In the genomic region with DNA sequence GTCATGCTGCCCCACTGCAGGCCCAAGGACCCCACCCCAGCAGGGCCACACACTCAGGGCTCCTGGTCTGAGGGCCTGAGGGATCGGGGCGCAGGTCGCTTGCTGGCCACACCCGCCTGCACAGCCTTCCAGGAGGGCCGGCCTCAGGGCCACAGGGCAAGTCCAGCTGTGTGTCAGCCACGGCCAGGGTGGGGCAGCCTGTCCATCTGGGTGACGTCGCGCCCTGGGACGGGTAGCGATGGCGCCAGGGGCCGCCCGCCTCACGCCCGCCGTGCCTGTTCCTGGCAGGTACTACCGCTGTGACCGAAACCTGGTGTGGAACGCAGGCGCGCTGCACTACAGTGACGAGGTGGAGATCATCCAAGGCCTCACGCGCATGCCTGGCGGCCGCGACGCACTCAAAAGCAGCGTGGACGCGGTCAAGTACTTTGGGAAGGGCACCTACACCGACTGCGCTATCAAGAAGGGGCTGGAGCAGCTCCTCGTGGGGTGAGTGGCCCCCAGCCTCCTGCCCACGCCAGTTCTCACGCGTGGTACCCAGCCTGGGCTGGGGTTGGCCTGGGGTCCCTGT, we compare ENCODE assay signal across 11 cellular contexts. TPM values are rescaled to one million over a fixed set of nuclear protein-coding genes. Genes with fewer than 3 reads are reported as not detected.
A peak's percentile ranks its signal among the peaks of the same experiment; 100 is the strongest.
DNase-seq lines count a peak whose midpoint lies in the region; ATAC-seq and TF ChIP-seq lines count a peak whose summit lies in the region.
"Had no signal": no experiment of that assay in that cellular context is flagged by ENCODE, and none has a peak within 500 bp of the region (broad histone marks: within the 10 kb centered on the region; RNA-seq: fewer than 3 reads in every experiment).

No MANE protein-coding gene starts in this region.

- no peak for TF ChIP-seq POLR2A in gastrocnemius medialis (IDR thresholded peaks at IDR 0.05)

- TF ChIP-seq CTCF in heart right ventricle (IDR thresholded peaks at IDR 0.05) (no peak), gastrocnemius medialis (IDR thresholded peaks at IDR 0.05 in 4 of 5, conservative IDR thresholded peaks at IDR 0.05 in 1 of 5) (no peak), foreskin keratinocyte (conservative IDR thresholded peaks at IDR 0.05) (no peak)

- H3K9me3 ChIP-seq in heart right ventricle = no peaks in the 10 kb centered on the region
- H3K9me3 ChIP-seq in gastrocnemius medialis = no peaks in the 10 kb centered on the region
- H3K9me3 ChIP-seq: SJSA1 had no signal

- H3K4me1 ChIP-seq in heart right ventricle (peaks cover 0 to 49% (median 12%) of the 10 kb centered on the region in 9 donors), gastrocnemius medialis (peaks cover 5 to 6% of the 10 kb centered on the region in 2 donors), foreskin keratinocyte (no peaks in the 10 kb centered on the region)

- DNase-seq in DMS153 treated with DMSO at 0.1 percent for 48 hours (lab: John Stamatoyannopoulos, UW; ENCODE audit: unreplicated experiment) = peak; percentile 33
- DNase-seq in NCI-H748 treated with DMSO at 0.1 percent for 48 hours (lab: John Stamatoyannopoulos, UW) = peak; percentile 24
- DNase-seq in heart right ventricle = peak in 1 of 2 donors; percentile 61
- DNase-seq in gastrocnemius medialis = peak in 1 of 2 donors; percentile 70
- DNase-seq in globus pallidus (ENCODE audit: low spot score) = no peak
- no peak for DNase-seq in activated CD8-positive, alpha-beta memory T cell treated with anti-CD3 and anti-CD28 coated beads, Interleukin-2, amount 50 U/mL, for 4 hours
- no peak for DNase-seq in foreskin keratinocyte
- DNase-seq: activated CD8-positive, alpha-beta memory T cell treated with anti-CD3 and anti-CD28 coated beads for 24 hours; GF-D8 had no signal

- intact Hi-C loops in heart right ventricle (cut with DNase I) = loop anchor here in 3 of 10 donors (5.0 to 10.0 kb wide), 3 partner anchors 43 to 73 kb away; no protein-coding TSS in a partner anchor
- intact Hi-C loops in gastrocnemius medialis (cut with DNase I; ENCODE audit: low total_unique reads) = no loop called here

- H3K27ac ChIP-seq in heart right ventricle = peak overlapping the region in 9 of 10 donors; percentile 25 to 92 (median 90)
- peak overlapping the region; percentile 71 to 81 (median 75) for H3K27ac ChIP-seq in gastrocnemius medialis
- no peak overlapping the region for H3K27ac ChIP-seq in foreskin keratinocyte
- H3K27ac ChIP-seq: SJSA1 had no signal

- 84 to 90% methylated on average over 35 to 38 of the region's 38 CpGs for WGBS in heart right ventricle, 2 donors

- in situ Hi-C loops in gastrocnemius medialis (cut with MboI; ENCODE audit: low sequenced_read_pairs in 4 of 4) = no loop called here

- H3K4me3 ChIP-seq in heart right ventricle (peak overlapping the region in 9 of 10 donors; percentile 78 to 100 (median 96)), gastrocnemius medialis (peak overlapping the region in 2 of 4 donors; percentile 13 to 68)
- H3K4me3 ChIP-seq: SJSA1 had no signal

- H3K36me3 ChIP-seq in heart right ventricle (peaks cover 0 to 47% (median 35%) of the 10 kb centered on the region in 9 donors), gastrocnemius medialis (peaks cover 0 to 9% of the 10 kb centered on the region in 2 donors)

- peaks cover 0 to 17% (median 0%) of the 10 kb centered on the region in 7 donors for H3K27me3 ChIP-seq in heart right ventricle
- H3K27me3 ChIP-seq in gastrocnemius medialis = peaks cover 0 to 2% (median 0%) of the 10 kb centered on the region in 3 donors
- peaks cover 27% of the 10 kb centered on the region for H3K27me3 ChIP-seq in foreskin keratinocyte
- H3K27me3 ChIP-seq: SJSA1 had no signal

- peak in 3 of 8 donors; percentile 6 to 21 (median 16) for ATAC-seq in heart right ventricle
- ATAC-seq in gastrocnemius medialis = no peak
- no peak for ATAC-seq in SK-N-SH treated with all-trans-retinoic acid at 6 μM for 48 hours
- ATAC-seq in foreskin keratinocyte = no peak

TF ChIP-seq in SK-N-SH treated with all-trans-retinoic acid at 6 μM for 48 hours, 23 proteins besides CTCF, POLR2A, EP300 and RAD21:
- TF ChIP-seq ISL1 (CRISPR knock-in tag; IDR thresholded peaks at IDR 0.05) = no peak
- no peak for TF ChIP-seq SNAI2 (CRISPR knock-in tag; IDR thresholded peaks at IDR 0.05)
- no peak for TF ChIP-seq ZNF70 (CRISPR knock-in tag; IDR thresholded peaks at IDR 0.05)
- no peak for TF ChIP-seq ZFP30 (CRISPR knock-in tag; IDR thresholded peaks at IDR 0.05)
- no peak for TF ChIP-seq RARB (CRISPR knock-in tag; IDR thresholded peaks at IDR 0.05)
TF ChIP-seq in SK-N-SH treated with all-trans-retinoic acid at 6 μM for 48 hours: peak in this region for 0.

RNA-seq across cellular contexts. Expression of gene COL6A1, which starts 2.5 kb away (rescaled TPM):
- total RNA-seq in heart right ventricle (100 to 1,000 TPM in 5 of 10 donors, 10 to 100 TPM in 5; 71.9 to 260 (median 100) TPM), gastrocnemius medialis (10 to 100 TPM; 50.5 to 97.8 (median 73.3) TPM), foreskin keratinocyte (2.2 and 3.2 TPM in 2 replicates)
- polyA plus RNA-seq in heart right ventricle (100 to 1,000 TPM; 209 to 388 TPM), foreskin keratinocyte (2.0 and 3.3 TPM in 2 replicates)

Comparison
In these comparisons a context has a peak if more than half of its experiments do, and no peak if none do; other contexts are left out.
1. DNase-seq: peak in DMS153 treated with DMSO at 0.1 percent for 48 hours (single experiment) and NCI-H748 treated with DMSO at 0.1 percent for 48 hours (single experiment); none in globus pallidus (single experiment), activated CD8-positive, alpha-beta memory T cell treated with anti-CD3 and anti-CD28 coated beads, Interleukin-2, amount 50 U/mL, for 4 hours (single experiment) and foreskin keratinocyte (0 of 2).
2. RNA of gene COL6A1, which starts 2.5 kb away (total RNA-seq): 71.9 to 260 TPM in heart right ventricle and 50.5 to 97.8 TPM in gastrocnemius medialis; 2.2 to 3.2 TPM in foreskin keratinocyte; every median in the first group is over 10 times any median in the second.